9 cellular contexts compared by ENCODE assay signal in the genomic region with DNA sequence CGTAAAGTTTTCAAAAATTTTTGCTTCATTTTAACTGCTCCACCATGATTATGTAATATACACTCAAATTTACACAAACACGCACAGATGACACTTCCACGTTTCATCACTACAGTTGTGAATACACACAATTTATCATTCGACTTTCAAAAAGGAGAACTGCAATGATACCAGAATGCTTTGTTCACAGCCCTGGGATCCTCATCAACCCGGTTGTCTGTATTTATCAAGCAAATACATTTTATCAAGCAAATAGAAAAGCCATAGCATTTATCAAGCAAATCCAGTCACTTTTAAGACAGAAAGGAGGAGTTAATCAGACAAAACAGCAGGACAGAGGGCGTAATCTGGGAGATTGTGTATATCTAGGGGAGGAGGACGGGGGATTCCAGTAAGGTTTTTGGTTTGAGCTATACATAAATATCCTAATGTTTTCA. TPM values are rescaled to one million over a fixed set of nuclear protein-coding genes. Genes with fewer than 3 reads are reported as not detected.
DNase-seq lines count a peak whose midpoint lies in the region; ATAC-seq and TF ChIP-seq lines count a peak whose summit lies in the region.
"Had no signal": no experiment of that assay in that cellular context is flagged by ENCODE, and none has a peak within 500 bp of the region (broad histone marks: within the 10 kb centered on the region; RNA-seq: fewer than 3 reads in every experiment).

No MANE protein-coding gene starts in this region.

- H3K36me3 Mint-ChIP-seq in CD8-positive, alpha-beta T cell, result peaks cover 2% of the 10 kb centered on the region
- H3K36me3 Mint-ChIP-seq in IgD-negative memory B cell, result no peaks in the 10 kb centered on the region
- peaks cover 2% of the 10 kb centered on the region for H3K36me3 Mint-ChIP-seq in activated naive CD8-positive, alpha-beta T cell treated with anti-CD3 and anti-CD28 coated beads, Interleukin-2, amount 10 ng/mL, durations not matched to agents 7 days and 5 days

- H3K9ac ChIP-seq in mesenchymal stem cell (ENCODE audit: low read length), result peak overlapping the region; percentile 67

- no peak overlapping the region for H3K23ac ChIP-seq in mesenchymal stem cell (ENCODE audit: low read length in 2 of 2)

- no peak for DNase-seq in CD8-positive, alpha-beta T cell
- no peak for DNase-seq in activated naive CD8-positive, alpha-beta T cell treated with anti-CD3 and anti-CD28 coated beads, Interleukin-2, amount 10 ng/mL, durations not matched to agents 7 days and 5 days
- DNase-seq in mesenchymal stem cell, result peak; percentile 10
- no peak for DNase-seq in activated effector memory CD4-positive, alpha-beta T cell treated with anti-CD3 and anti-CD28 coated beads, Interleukin-2, amount 50 U/mL, for 16 hours
- DNase-seq in upper lobe of left lung, result no peak
- DNase-seq: left cardiac atrium had no signal

- H3K9me3 ChIP-seq in CD8-positive, alpha-beta T cell (ENCODE audit: low read length), result no peaks in the 10 kb centered on the region
- H3K9me3 ChIP-seq in mesenchymal stem cell (ENCODE audit: control insufficient read depth, low read length) (peaks cover 3% of the 10 kb centered on the region), upper lobe of left lung (peaks cover 0 to 4% (median 0%) of the 10 kb centered on the region in 4 donors)

- no peaks in the 10 kb centered on the region for H3K36me3 ChIP-seq in CD8-positive, alpha-beta T cell (ENCODE audit: insufficient read depth, low read length)
- H3K36me3 ChIP-seq in mesenchymal stem cell (ENCODE audit: control insufficient read depth in 1 of 2, insufficient read depth in 2 of 2, low read depth in 1 of 2, low read length in 2 of 2), result no peaks in the 10 kb centered on the region
- H3K36me3 ChIP-seq in upper lobe of left lung, result no peaks in the 10 kb centered on the region

- H3K18ac ChIP-seq in mesenchymal stem cell (ENCODE audit: low read depth in 1 of 2, low read length in 2 of 2), result no peak overlapping the region

- no peak overlapping the region for H2BK5ac ChIP-seq in mesenchymal stem cell (ENCODE audit: low read depth, low read length, poor library complexity, severe bottlenecking)

- CTCF ChIA-PET in CD8-positive, alpha-beta T cell (lab: Charles Lee), result interaction anchor here (0.6 to 6.7 kb wide), 4 partner anchors 19 to 201 kb away, joined by 3 to 61 read pairs (median 4); a partner anchor contains a TSS

- H3K27ac Mint-ChIP-seq in CD8-positive, alpha-beta T cell, result no peak overlapping the region
- H3K27ac Mint-ChIP-seq in IgD-negative memory B cell, result peak overlapping the region in 2 of 3 donors; percentile 62 to 88
- no peak overlapping the region for H3K27ac Mint-ChIP-seq in activated naive CD8-positive, alpha-beta T cell treated with anti-CD3 and anti-CD28 coated beads, Interleukin-2, amount 10 ng/mL, durations not matched to agents 7 days and 5 days

- TF ChIP-seq CTCF in CD8-positive, alpha-beta T cell (IDR thresholded peaks at IDR 0.05), result no peak
- no peak for TF ChIP-seq CTCF in upper lobe of left lung (IDR thresholded peaks at IDR 0.05)

- H3K4me3 ChIP-seq in CD8-positive, alpha-beta T cell (ENCODE audit: low read depth, low read length), result no peak overlapping the region
- H3K4me3 ChIP-seq in mesenchymal stem cell (ENCODE audit: insufficient read depth in 1 of 2, low read depth in 1 of 2, low read length in 2 of 2), result peak overlapping the region in 1 of 2 experiments; percentile 78
- H3K4me3 ChIP-seq in upper lobe of left lung, result peak overlapping the region in 1 of 4 donors; percentile 39

- H3K4ac ChIP-seq in mesenchymal stem cell (ENCODE audit: low read depth in 1 of 2, low read length in 2 of 2), result no peak overlapping the region

- ATAC-seq in CD8-positive, alpha-beta T cell, result no peak
- ATAC-seq in activated naive CD8-positive, alpha-beta T cell treated with anti-CD3 and anti-CD28 coated beads, Interleukin-2, amount 10 ng/mL, durations not matched to agents 7 days and 5 days (ENCODE audit: low read depth), result no peak
- ATAC-seq in upper lobe of left lung (ENCODE audit: low FRiP score in 2 of 2) (no peak), GM19397 (IDR thresholded peaks at IDR 0.05; ENCODE audit: unreplicated experiment) (no peak), HG03432 (IDR thresholded peaks at IDR 0.05; ENCODE audit: unreplicated experiment) (no peak)

- peaks cover 18% of the 10 kb centered on the region for H3K4me1 ChIP-seq in CD8-positive, alpha-beta T cell (ENCODE audit: insufficient read depth, low read length)
- H3K4me1 ChIP-seq in mesenchymal stem cell (ENCODE audit: control insufficient read depth, insufficient read depth, low read depth, low read length) (peaks cover 2% of the 10 kb centered on the region), upper lobe of left lung (peaks cover 0 to 14% (median 8%) of the 10 kb centered on the region in 4 donors)

- no peaks in the 10 kb centered on the region for H3K27me3 ChIP-seq in CD8-positive, alpha-beta T cell (ENCODE audit: insufficient read depth, low read length)
- H3K27me3 ChIP-seq in mesenchymal stem cell (ENCODE audit: control insufficient read depth in 1 of 2, insufficient read depth in 1 of 2, low read length in 2 of 2) (peaks cover 0 to 3% of the 10 kb centered on the region in 2 experiments), upper lobe of left lung (no peaks in the 10 kb centered on the region)

- TF ChIP-seq POLR2A in upper lobe of left lung (IDR thresholded peaks at IDR 0.05), result no peak

- no peaks in the 10 kb centered on the region for H3K27me3 Mint-ChIP-seq in CD8-positive, alpha-beta T cell (ENCODE audit: low read depth)
- H3K27me3 Mint-ChIP-seq in IgD-negative memory B cell, result peaks cover 9% of the 10 kb centered on the region
- no peaks in the 10 kb centered on the region for H3K27me3 Mint-ChIP-seq in activated naive CD8-positive, alpha-beta T cell treated with anti-CD3 and anti-CD28 coated beads, Interleukin-2, amount 10 ng/mL, durations not matched to agents 7 days and 5 days

- H2BK120ac ChIP-seq in mesenchymal stem cell (ENCODE audit: low read depth, low read length), result no peak overlapping the region

- TF ChIP-seq EP300 in upper lobe of left lung (IDR thresholded peaks at IDR 0.05), result no peak

- H2AFZ ChIP-seq in mesenchymal stem cell (ENCODE audit: low read depth, low read length), result no peak overlapping the region

- no peak overlapping the region for H3K14ac ChIP-seq in mesenchymal stem cell (ENCODE audit: low read length in 2 of 2)

- peaks cover 10% of the 10 kb centered on the region for H3K9me3 Mint-ChIP-seq in CD8-positive, alpha-beta T cell
- H3K9me3 Mint-ChIP-seq in IgD-negative memory B cell, result peaks cover 8 to 17% (median 12%) of the 10 kb centered on the region in 3 donors
- peaks cover 6% of the 10 kb centered on the region for H3K9me3 Mint-ChIP-seq in activated naive CD8-positive, alpha-beta T cell treated with anti-CD3 and anti-CD28 coated beads, Interleukin-2, amount 10 ng/mL, durations not matched to agents 7 days and 5 days

- intact Hi-C loops in CD8-positive, alpha-beta T cell (cut with DNase I, micrococcal nuclease), result loop anchor here (10.0 kb wide), 2 partner anchors 252 to 898 kb away; a partner anchor contains a TSS

- H3K4me3 Mint-ChIP-seq in CD8-positive, alpha-beta T cell, result peak overlapping the region; percentile 84
- peak overlapping the region in 2 of 4 donors; percentile 52 to 67 for H3K4me3 Mint-ChIP-seq in IgD-negative memory B cell
- H3K4me3 Mint-ChIP-seq in activated naive CD8-positive, alpha-beta T cell treated with anti-CD3 and anti-CD28 coated beads, Interleukin-2, amount 10 ng/mL, durations not matched to agents 7 days and 5 days, result peak overlapping the region; percentile 87

- no peak overlapping the region for H3K4me2 ChIP-seq in mesenchymal stem cell (ENCODE audit: low read length, poor library complexity, severe bottlenecking)

- no peak overlapping the region for H2AK5ac ChIP-seq in mesenchymal stem cell (ENCODE audit: low read length, severe bottlenecking)

- H3K27ac ChIP-seq in CD8-positive, alpha-beta T cell (ENCODE audit: low read depth, low read length), result no peak overlapping the region
- no peak overlapping the region for H3K27ac ChIP-seq in mesenchymal stem cell (ENCODE audit: low read length, poor library complexity, severe bottlenecking)
- H3K27ac ChIP-seq in upper lobe of left lung, result no peak overlapping the region

- no peak overlapping the region for H2BK15ac ChIP-seq in mesenchymal stem cell (ENCODE audit: low read depth, poor library complexity, severe bottlenecking)

- H3K79me1 ChIP-seq in mesenchymal stem cell (replicated peaks; ENCODE audit: low read length, poor library complexity, severe bottlenecking), result no peaks in the 10 kb centered on the region

- no peak overlapping the region for H4K8ac ChIP-seq in mesenchymal stem cell (ENCODE audit: low read length)

- WGBS in mesenchymal stem cell, result 59% methylated on average over 5 of the region's 7 CpGs
- WGBS in upper lobe of left lung, 2 donors, result 39 to 46% methylated on average over 7 of the region's 7 CpGs

- POLR2A ChIA-PET in CD8-positive, alpha-beta T cell (lab: Charles Lee), result interaction anchor here (1.0 to 1.5 kb wide), 2 partner anchors 39 to 212 kb away, joined by 3 to 9 read pairs; a partner anchor contains a TSS
- POLR2A ChIA-PET in activated naive CD8-positive, alpha-beta T cell treated with anti-CD3 and anti-CD28 coated beads, Interleukin-2, amount 10 ng/mL, durations not matched to agents 7 days and 5 days (lab: Charles Lee), result interaction anchor here (1.7 kb wide), 1 partner anchor 19 kb away, joined by 5 read pairs; no protein-coding TSS in a partner anchor

- no peak overlapping the region for H2BK12ac ChIP-seq in mesenchymal stem cell (ENCODE audit: low read length in 2 of 2)

- H3K4me1 Mint-ChIP-seq in CD8-positive, alpha-beta T cell (ENCODE audit: low read depth), result peaks cover 32% of the 10 kb centered on the region
- peaks cover 17 to 22% (median 18%) of the 10 kb centered on the region in 3 donors for H3K4me1 Mint-ChIP-seq in IgD-negative memory B cell
- peaks cover 35% of the 10 kb centered on the region for H3K4me1 Mint-ChIP-seq in activated naive CD8-positive, alpha-beta T cell treated with anti-CD3 and anti-CD28 coated beads, Interleukin-2, amount 10 ng/mL, durations not matched to agents 7 days and 5 days

- no peak overlapping the region for H4K91ac ChIP-seq in mesenchymal stem cell (ENCODE audit: low read length)

RNA-seq across cellular contexts. Expression of a gene that starts 20.3 kb away (rescaled TPM):
- 10 to 100 TPM; 42.5 to 44.2 TPM for total RNA-seq in CD8-positive, alpha-beta T cell
- polyA plus RNA-seq in IgD-negative memory B cell, result 44.0 TPM
- total RNA-seq in activated naive CD8-positive, alpha-beta T cell treated with anti-CD3 and anti-CD28 coated beads, Interleukin-2, amount 10 ng/mL, durations not matched to agents 7 days and 5 days, result 10 to 100 TPM; 28.3 to 31.7 TPM
- 15.1 TPM for polyA plus RNA-seq in mesenchymal stem cell (2013, experiment 1 of 2)
- polyA plus RNA-seq in mesenchymal stem cell (2013, experiment 2 of 2), result 15.5 TPM
- total RNA-seq in upper lobe of left lung, result 10 to 100 TPM in 4 of 6 donors, 1 to 10 TPM in 2; 6.3 to 22.5 (median 15.4) TPM

RNA-seq across cellular contexts. Expression of a gene that starts 38.3 kb away (rescaled TPM):
- total RNA-seq in CD8-positive, alpha-beta T cell, result 10 to 100 TPM; 24.8 to 33.7 TPM
- 120 TPM for polyA plus RNA-seq in IgD-negative memory B cell
- total RNA-seq in activated naive CD8-positive, alpha-beta T cell treated with anti-CD3 and anti-CD28 coated beads, Interleukin-2, amount 10 ng/mL, durations not matched to agents 7 days and 5 days, result 10 to 100 TPM; 83.1 to 86.4 TPM
- 34.2 TPM for polyA plus RNA-seq in mesenchymal stem cell (2013, experiment 1 of 2)
- polyA plus RNA-seq in mesenchymal stem cell (2013, experiment 2 of 2), result 32.7 TPM
- 10 to 100 TPM; 35.6 to 76.7 (median 45.5) TPM for total RNA-seq in upper lobe of left lung

Comparison
In these comparisons a context has a peak if more than half of its experiments do, and no peak if none do; other contexts are left out.
1. H3K27ac Mint-ChIP-seq: peak in IgD-negative memory B cell (2 of 3); none in CD8-positive, alpha-beta T cell (single experiment) and activated naive CD8-positive, alpha-beta T cell treated with anti-CD3 and anti-CD28 coated beads, Interleukin-2, amount 10 ng/mL, durations not matched to agents 7 days and 5 days (single experiment).